1 cellular context compared by ENCODE assay signal in the genomic region with DNA sequence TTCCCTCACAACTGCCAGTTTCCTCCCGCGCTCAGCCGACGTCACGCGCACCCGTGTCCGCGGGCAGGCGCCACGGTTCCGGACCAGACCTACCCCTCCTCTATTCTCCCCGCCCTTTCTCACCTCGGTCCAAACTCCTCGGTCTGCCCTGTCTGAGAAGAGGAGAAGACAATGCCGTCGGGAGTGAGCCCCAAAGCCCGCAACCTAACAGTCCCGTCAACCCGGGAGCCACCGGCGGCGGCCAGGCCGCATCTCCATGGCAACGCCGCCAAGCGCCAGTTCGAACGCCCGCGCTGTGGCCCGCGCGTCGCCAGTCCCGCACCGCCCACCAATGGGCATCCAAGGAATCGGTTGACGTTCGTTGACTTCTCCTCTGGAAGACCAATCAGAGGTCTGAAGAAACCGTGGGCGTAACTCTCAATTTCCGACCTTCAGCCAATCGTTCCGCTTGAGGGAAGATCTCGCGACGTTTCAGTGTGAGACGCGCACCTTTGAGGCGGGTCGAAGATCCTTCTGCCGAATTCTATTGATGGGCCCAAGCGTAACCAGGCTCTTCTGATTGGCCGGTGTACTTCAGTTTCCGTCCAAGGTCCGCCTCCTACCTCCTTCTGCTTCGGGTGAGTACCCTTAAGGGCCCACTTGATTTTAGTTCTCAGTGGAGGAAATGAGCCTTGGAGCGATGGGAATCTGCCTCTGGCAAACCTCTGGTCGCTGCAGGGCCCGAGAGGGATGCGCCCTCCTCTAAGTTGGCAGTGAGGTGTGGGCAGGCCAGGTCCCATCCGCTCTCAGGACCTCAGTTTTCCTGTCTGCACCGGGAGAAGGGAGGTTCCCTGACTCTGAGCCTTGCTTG.
TF ChIP-seq lines count a peak whose summit lies in the region.

Gene KIF24, minus strand, starts transcription at position 286 of the 850 bp plus-strand sequence. CDS start 17,922 bp downstream, outside the sequence.
Gene NUDT2, plus strand, starts transcription at position 587 of the 850 bp plus-strand sequence. CDS start 9,471 bp downstream, outside the sequence.

TF ChIP-seq in HepG2, 621 proteins besides CTCF, POLR2A, EP300 and RAD21 (continued from another document and continues in another):
- TF ChIP-seq, protein P1, sequence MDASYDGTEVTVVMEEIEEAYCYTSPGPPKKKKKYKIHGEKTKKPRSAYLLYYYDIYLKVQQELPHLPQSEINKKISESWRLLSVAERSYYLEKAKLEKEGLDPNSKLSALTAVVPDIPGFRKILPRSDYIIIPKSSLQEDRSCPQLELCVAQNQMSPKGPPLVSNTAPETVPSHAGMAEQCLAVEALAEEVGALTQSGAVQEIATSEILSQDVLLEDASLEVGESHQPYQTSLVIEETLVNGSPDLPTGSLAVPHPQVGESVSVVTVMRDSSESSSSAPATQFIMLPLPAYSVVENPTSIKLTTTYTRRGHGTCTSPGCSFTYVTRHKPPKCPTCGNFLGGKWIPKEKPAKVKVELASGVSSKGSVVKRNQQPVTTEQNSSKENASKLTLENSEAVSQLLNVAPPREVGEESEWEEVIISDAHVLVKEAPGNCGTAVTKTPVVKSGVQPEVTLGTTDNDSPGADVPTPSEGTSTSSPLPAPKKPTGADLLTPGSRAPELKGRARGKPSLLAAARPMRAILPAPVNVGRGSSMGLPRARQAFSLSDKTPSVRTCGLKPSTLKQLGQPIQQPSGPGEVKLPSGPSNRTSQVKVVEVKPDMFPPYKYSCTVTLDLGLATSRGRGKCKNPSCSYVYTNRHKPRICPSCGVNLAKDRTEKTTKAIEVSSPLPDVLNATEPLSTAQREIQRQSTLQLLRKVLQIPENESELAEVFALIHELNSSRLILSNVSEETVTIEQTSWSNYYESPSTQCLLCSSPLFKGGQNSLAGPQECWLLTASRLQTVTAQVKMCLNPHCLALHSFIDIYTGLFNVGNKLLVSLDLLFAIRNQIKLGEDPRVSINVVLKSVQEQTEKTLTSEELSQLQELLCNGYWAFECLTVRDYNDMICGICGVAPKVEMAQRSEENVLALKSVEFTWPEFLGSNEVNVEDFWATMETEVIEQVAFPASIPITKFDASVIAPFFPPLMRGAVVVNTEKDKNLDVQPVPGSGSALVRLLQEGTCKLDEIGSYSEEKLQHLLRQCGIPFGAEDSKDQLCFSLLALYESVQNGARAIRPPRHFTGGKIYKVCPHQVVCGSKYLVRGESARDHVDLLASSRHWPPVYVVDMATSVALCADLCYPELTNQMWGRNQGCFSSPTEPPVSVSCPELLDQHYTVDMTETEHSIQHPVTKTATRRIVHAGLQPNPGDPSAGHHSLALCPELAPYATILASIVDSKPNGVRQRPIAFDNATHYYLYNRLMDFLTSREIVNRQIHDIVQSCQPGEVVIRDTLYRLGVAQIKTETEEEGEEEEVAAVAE (CRISPR knock-in tag; IDR thresholded peaks at IDR 0.05; ENCODE audit: borderline replicate concordance): peak; percentile 44; the same call in 1 of the 2 replicates
- TF ChIP-seq POLR2AphosphoS5 (IDR thresholded peaks at IDR 0.05; ENCODE audit: low read depth, low read length) (peak; percentile 95), DDIT3 (CRISPR knock-in tag; IDR thresholded peaks at IDR 0.05) (no peak), ZFX (CRISPR knock-in tag; IDR thresholded peaks at IDR 0.05; ENCODE audit: low read depth) (peak; percentile 96), ZNF280D (CRISPR knock-in tag; IDR thresholded peaks at IDR 0.05) (no peak), SP5 (CRISPR knock-in tag; IDR thresholded peaks at IDR 0.05; ENCODE audit: borderline replicate concordance, low read depth) (no peak; the same call in 1 of the 2 replicates), TAF1 (CRISPR knock-in tag; IDR thresholded peaks at IDR 0.05) (peak; percentile 84; the same call in 1 of the 2 replicates), ZNF326 (CRISPR knock-in tag; IDR thresholded peaks at IDR 0.05; ENCODE audit: borderline replicate concordance) (no peak), ZNF17 (CRISPR knock-in tag; IDR thresholded peaks at IDR 0.05) (no peak), MYPOP (CRISPR knock-in tag; IDR thresholded peaks at IDR 0.05) (peak; percentile 70), KAT8 (CRISPR knock-in tag; IDR thresholded peaks at IDR 0.05) (peak; percentile 50; the same call in 1 of the 2 replicates), JUND (CRISPR knock-in tag; IDR thresholded peaks at IDR 0.05) (no peak), RBFOX2 (IDR thresholded peaks at IDR 0.05; ENCODE audit: low read depth, low read length) (peak; percentile 45; the same call in 1 of the 2 replicates), ZNF547 (CRISPR knock-in tag; IDR thresholded peaks at IDR 0.05) (peak; percentile 24), SIX1 (CRISPR knock-in tag; IDR thresholded peaks at IDR 0.05; ENCODE audit: borderline replicate concordance) (no peak), SNRNP70 (IDR thresholded peaks at IDR 0.05; ENCODE audit: low read depth, low read length) (no peak), EEA1 (CRISPR knock-in tag; IDR thresholded peaks at IDR 0.05; ENCODE audit: borderline replicate concordance) (no peak; the same call in 1 of the 2 replicates), FLYWCH1 (CRISPR knock-in tag; IDR thresholded peaks at IDR 0.05) (no peak), SMAD3 (CRISPR knock-in tag; IDR thresholded peaks at IDR 0.05) (peak; percentile 12; the same call in 1 of the 2 replicates), NR2F1 (CRISPR knock-in tag; IDR thresholded peaks at IDR 0.05) (no peak), ZNF235 (CRISPR knock-in tag; IDR thresholded peaks at IDR 0.05; ENCODE audit: borderline replicate concordance) (no peak), ZNF788 (CRISPR knock-in tag; IDR thresholded peaks at IDR 0.05; ENCODE audit: borderline replicate concordance) (no peak; the same call in 1 of the 2 replicates), SIX4 (CRISPR knock-in tag; IDR thresholded peaks at IDR 0.05) (no peak), GPBP1L1 (CRISPR knock-in tag; IDR thresholded peaks at IDR 0.05) (no peak), NRL (CRISPR knock-in tag; IDR thresholded peaks at IDR 0.05; ENCODE audit: borderline replicate concordance) (no peak), HHEX (CRISPR knock-in tag; IDR thresholded peaks at IDR 0.05) (no peak), ZNF143 (CRISPR knock-in tag; IDR thresholded peaks at IDR 0.05) (peak; percentile 21; the same call in 1 of the 2 replicates), SIN3A (IDR thresholded peaks at IDR 0.05; ENCODE audit: borderline replicate concordance, low read depth, low read length) (peak; percentile 99), SALL2 (CRISPR knock-in tag; IDR thresholded peaks at IDR 0.05) (no peak; the same call in 1 of the 2 replicates), YY1 (IDR thresholded peaks at IDR 0.05; ENCODE audit: insufficient read depth, insufficient replicate concordance, low read depth, low read length) (peak; percentile 50)
- TF ChIP-seq, protein P2, sequence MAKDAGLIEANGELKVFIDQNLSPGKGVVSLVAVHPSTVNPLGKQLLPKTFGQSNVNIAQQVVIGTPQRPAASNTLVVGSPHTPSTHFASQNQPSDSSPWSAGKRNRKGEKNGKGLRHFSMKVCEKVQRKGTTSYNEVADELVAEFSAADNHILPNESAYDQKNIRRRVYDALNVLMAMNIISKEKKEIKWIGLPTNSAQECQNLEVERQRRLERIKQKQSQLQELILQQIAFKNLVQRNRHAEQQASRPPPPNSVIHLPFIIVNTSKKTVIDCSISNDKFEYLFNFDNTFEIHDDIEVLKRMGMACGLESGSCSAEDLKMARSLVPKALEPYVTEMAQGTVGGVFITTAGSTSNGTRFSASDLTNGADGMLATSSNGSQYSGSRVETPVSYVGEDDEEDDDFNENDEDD (CRISPR knock-in tag; IDR thresholded peaks at IDR 0.05; ENCODE audit: borderline replicate concordance): peak; percentile 99
- TF ChIP-seq, protein P3, sequence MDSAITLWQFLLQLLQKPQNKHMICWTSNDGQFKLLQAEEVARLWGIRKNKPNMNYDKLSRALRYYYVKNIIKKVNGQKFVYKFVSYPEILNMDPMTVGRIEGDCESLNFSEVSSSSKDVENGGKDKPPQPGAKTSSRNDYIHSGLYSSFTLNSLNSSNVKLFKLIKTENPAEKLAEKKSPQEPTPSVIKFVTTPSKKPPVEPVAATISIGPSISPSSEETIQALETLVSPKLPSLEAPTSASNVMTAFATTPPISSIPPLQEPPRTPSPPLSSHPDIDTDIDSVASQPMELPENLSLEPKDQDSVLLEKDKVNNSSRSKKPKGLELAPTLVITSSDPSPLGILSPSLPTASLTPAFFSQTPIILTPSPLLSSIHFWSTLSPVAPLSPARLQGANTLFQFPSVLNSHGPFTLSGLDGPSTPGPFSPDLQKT (CRISPR knock-in tag; IDR thresholded peaks at IDR 0.05; ENCODE audit: borderline replicate concordance): peak; percentile 79; the same call in 1 of the 2 replicates
- TF ChIP-seq, protein P4, sequence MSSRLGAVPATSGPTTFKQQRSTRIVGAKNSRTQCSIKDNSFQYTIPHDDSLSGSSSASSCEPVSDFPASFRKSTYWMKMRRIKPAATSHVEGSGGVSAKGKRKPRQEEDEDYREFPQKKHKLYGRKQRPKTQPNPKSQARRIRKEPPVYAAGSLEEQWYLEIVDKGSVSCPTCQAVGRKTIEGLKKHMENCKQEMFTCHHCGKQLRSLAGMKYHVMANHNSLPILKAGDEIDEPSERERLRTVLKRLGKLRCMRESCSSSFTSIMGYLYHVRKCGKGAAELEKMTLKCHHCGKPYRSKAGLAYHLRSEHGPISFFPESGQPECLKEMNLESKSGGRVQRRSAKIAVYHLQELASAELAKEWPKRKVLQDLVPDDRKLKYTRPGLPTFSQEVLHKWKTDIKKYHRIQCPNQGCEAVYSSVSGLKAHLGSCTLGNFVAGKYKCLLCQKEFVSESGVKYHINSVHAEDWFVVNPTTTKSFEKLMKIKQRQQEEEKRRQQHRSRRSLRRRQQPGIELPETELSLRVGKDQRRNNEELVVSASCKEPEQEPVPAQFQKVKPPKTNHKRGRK (CRISPR knock-in tag; IDR thresholded peaks at IDR 0.05): no peak
- TF ChIP-seq, protein P5, sequence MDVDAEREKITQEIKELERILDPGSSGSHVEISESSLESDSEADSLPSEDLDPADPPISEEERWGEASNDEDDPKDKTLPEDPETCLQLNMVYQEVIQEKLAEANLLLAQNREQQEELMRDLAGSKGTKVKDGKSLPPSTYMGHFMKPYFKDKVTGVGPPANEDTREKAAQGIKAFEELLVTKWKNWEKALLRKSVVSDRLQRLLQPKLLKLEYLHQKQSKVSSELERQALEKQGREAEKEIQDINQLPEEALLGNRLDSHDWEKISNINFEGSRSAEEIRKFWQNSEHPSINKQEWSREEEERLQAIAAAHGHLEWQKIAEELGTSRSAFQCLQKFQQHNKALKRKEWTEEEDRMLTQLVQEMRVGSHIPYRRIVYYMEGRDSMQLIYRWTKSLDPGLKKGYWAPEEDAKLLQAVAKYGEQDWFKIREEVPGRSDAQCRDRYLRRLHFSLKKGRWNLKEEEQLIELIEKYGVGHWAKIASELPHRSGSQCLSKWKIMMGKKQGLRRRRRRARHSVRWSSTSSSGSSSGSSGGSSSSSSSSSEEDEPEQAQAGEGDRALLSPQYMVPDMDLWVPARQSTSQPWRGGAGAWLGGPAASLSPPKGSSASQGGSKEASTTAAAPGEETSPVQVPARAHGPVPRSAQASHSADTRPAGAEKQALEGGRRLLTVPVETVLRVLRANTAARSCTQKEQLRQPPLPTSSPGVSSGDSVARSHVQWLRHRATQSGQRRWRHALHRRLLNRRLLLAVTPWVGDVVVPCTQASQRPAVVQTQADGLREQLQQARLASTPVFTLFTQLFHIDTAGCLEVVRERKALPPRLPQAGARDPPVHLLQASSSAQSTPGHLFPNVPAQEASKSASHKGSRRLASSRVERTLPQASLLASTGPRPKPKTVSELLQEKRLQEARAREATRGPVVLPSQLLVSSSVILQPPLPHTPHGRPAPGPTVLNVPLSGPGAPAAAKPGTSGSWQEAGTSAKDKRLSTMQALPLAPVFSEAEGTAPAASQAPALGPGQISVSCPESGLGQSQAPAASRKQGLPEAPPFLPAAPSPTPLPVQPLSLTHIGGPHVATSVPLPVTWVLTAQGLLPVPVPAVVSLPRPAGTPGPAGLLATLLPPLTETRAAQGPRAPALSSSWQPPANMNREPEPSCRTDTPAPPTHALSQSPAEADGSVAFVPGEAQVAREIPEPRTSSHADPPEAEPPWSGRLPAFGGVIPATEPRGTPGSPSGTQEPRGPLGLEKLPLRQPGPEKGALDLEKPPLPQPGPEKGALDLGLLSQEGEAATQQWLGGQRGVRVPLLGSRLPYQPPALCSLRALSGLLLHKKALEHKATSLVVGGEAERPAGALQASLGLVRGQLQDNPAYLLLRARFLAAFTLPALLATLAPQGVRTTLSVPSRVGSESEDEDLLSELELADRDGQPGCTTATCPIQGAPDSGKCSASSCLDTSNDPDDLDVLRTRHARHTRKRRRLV (CRISPR knock-in tag; IDR thresholded peaks at IDR 0.05): no peak
